ENCODE assay signal across 1 cellular context in the genomic region with DNA sequence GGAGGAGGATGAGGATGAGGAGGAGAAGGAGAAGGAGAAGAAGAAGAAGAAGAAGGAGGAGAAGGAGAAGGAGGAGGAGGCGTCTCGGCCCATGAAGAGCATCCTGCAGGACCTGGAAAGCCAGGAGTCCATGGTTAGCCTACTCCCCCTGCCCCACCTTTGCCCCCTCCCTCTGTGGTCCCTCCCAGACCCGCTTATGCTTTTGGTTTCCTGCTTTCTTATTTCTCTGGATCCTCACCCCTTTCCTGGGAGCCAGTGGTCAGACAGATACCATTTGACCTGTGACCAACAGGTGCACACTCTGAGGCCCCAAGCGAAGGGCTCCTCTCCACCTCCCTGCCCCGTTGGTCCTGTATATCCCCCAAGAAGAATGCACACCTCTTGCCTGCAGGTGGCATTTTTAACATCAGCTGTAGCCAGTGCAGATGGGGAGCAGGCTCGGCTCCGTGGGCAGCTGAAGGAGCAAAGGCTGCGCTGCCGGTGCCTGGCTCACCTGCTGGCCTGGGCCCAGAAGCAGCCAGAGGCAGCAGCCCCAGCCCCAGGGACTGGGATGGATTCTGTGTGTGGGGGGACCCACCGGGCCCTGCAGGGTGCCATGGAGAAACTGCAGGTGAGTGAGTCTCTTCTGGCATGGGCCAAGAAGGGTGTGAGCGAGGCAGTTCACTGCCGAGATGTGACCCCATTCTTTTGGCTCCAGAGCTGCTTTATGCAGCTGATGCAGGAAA.
TF ChIP-seq lines count a peak whose summit lies in the region.

No MANE protein-coding gene starts in this region.

TF ChIP-seq in HepG2, 621 proteins besides CTCF, POLR2A, EP300 and RAD21:
- TF ChIP-seq SRSF4 (IDR thresholded peaks at IDR 0.05; ENCODE audit: low read depth, low read length, poor library complexity, severe bottlenecking), result no peak
- TF ChIP-seq ZNF292 (CRISPR knock-in tag; IDR thresholded peaks at IDR 0.05; ENCODE audit: borderline replicate concordance, low read depth), result no peak
- no peak for TF ChIP-seq ZNF446 (CRISPR knock-in tag; IDR thresholded peaks at IDR 0.05)
- TF ChIP-seq ZNF556 (CRISPR knock-in tag; IDR thresholded peaks at IDR 0.05; ENCODE audit: borderline replicate concordance), result no peak
- no peak for TF ChIP-seq PAWR (CRISPR knock-in tag; IDR thresholded peaks at IDR 0.05; ENCODE audit: borderline replicate concordance)
- no peak for TF ChIP-seq ZNF605 (CRISPR knock-in tag; IDR thresholded peaks at IDR 0.05)
- no peak for TF ChIP-seq BHLHE40 (IDR thresholded peaks at IDR 0.05; ENCODE audit: low read length)
